Comparison of ENCODE assay signal across 1 cellular context in genomic region chr15:44726568-44727461, GRCh38.
TF ChIP-seq lines count a peak whose summit lies in the region.

No MANE protein-coding gene starts in this region.

TF ChIP-seq in A549, 52 proteins besides CTCF, POLR2A, EP300 and RAD21 (continued from another document):
- no peak for TF ChIP-seq REST (IDR thresholded peaks at IDR 0.05)
- no peak for TF ChIP-seq NFE2L2 (conservative IDR thresholded peaks at IDR 0.05; ENCODE audit: low read length)
- peak; percentile 97 for TF ChIP-seq FOSB (CRISPR knock-in tag; IDR thresholded peaks at IDR 0.05)
- TF ChIP-seq SMC3 (IDR thresholded peaks at IDR 0.05) = no peak
- no peak for TF ChIP-seq HEYL (CRISPR knock-in tag; IDR thresholded peaks at IDR 0.05)
- TF ChIP-seq RFX5 (IDR thresholded peaks at IDR 0.05) = no peak
- TF ChIP-seq HOXB13 (CRISPR knock-in tag; IDR thresholded peaks at IDR 0.05; ENCODE audit: low read depth) = no peak
- no peak for TF ChIP-seq MYC (IDR thresholded peaks at IDR 0.05; ENCODE audit: borderline replicate concordance, low read length)
- TF ChIP-seq BHLHE40 (IDR thresholded peaks at IDR 0.05; ENCODE audit: low read depth, low read length) = no peak
- no peak for TF ChIP-seq EHMT2 (IDR thresholded peaks at IDR 0.05; ENCODE audit: low read depth)
- no peak for TF ChIP-seq KDM5A (IDR thresholded peaks at IDR 0.05)
- TF ChIP-seq FOXS1 (CRISPR knock-in tag; IDR thresholded peaks at IDR 0.05) = no peak
- TF ChIP-seq JUNB (IDR thresholded peaks at IDR 0.05) = peak; percentile 41; the same call in 1 of the 2 replicates
- no peak for TF ChIP-seq CHD4 (IDR thresholded peaks at IDR 0.05; ENCODE audit: borderline replicate concordance)
- TF ChIP-seq MAZ (IDR thresholded peaks at IDR 0.05; ENCODE audit: borderline replicate concordance, low read depth, low read length) = no peak
- TF ChIP-seq CBX8 (IDR thresholded peaks at IDR 0.05) = no peak
- no peak for TF ChIP-seq ZC3H11A (IDR thresholded peaks at IDR 0.05)
- TF ChIP-seq HES2 (IDR thresholded peaks at IDR 0.05) = no peak
- TF ChIP-seq RARB (CRISPR knock-in tag; IDR thresholded peaks at IDR 0.05) = peak; percentile 85
- no peak for TF ChIP-seq ZSCAN20 (CRISPR knock-in tag; IDR thresholded peaks at IDR 0.05)
- peak; percentile 89 for TF ChIP-seq TFCP2L1 (CRISPR knock-in tag; IDR thresholded peaks at IDR 0.05)
- TF ChIP-seq CBX2 (IDR thresholded peaks at IDR 0.05; ENCODE audit: borderline replicate concordance, low read depth) = no peak
- no peak for TF ChIP-seq HDAC2 (IDR thresholded peaks at IDR 0.05)
- no peak for TF ChIP-seq ELK1 (IDR thresholded peaks at IDR 0.05; ENCODE audit: low read depth, low read length)
- TF ChIP-seq ATOH8 (CRISPR knock-in tag; IDR thresholded peaks at IDR 0.05; ENCODE audit: low read depth) = no peak
- no peak for TF ChIP-seq E2F6 (IDR thresholded peaks at IDR 0.05; ENCODE audit: borderline replicate concordance, low read depth)
- TF ChIP-seq PBX3 (IDR thresholded peaks at IDR 0.05) = no peak
- TF ChIP-seq USF2 (IDR thresholded peaks at IDR 0.05) = no peak
- no peak for TF ChIP-seq HMGXB4 (CRISPR knock-in tag; IDR thresholded peaks at IDR 0.05; ENCODE audit: borderline replicate concordance)
- no peak for TF ChIP-seq NPAS2 (CRISPR knock-in tag; IDR thresholded peaks at IDR 0.05; ENCODE audit: borderline replicate concordance)
- TF ChIP-seq ZFP36 (IDR thresholded peaks at IDR 0.05; ENCODE audit: borderline replicate concordance, partially characterized antibody) = no peak
- TF ChIP-seq NR3C1 (IDR thresholded peaks at IDR 0.05) = no peak
